ENCODE assay signal across 21 cellular contexts in the genomic region with DNA sequence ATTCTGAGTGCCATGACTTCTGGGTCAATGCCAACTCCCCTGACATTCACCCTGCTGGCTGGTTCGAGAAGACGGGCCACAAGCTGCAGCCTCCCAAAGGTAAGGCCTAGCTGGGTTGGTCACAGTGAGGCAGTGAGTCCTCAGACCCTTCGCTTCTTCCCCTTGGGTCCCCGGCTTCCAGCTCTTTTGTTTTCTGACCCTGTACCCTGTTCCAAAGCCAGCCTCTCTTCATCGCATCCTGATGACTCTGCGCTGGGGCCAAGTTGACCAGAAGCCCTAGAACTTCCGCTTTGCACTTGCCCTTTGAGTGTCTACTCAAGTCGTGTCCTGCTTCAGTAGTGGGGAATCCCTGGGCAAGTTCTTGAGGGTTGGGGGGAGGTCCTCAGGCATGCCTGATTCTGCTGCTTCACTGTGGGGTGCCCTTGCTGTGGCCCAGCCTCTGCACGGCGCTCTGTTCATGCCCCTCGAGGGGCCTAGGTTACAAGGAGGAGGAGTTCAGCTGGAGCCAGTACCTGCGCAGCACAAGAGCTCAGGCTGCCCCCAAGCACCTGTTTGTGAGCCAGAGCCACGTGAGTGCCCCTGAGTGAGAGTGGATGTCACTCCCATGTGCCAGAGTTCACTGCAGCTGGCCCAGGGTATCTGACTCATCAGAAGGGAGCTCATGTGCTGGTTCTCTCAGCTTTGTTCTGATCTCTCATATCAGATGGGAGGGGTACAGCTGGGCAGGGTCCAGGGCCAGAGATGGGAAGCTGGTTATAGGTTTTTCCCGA. TPM values are rescaled to one million over a fixed set of nuclear protein-coding genes. Genes with fewer than 3 reads are reported as not detected.
DNase-seq lines count a peak whose midpoint lies in the region; ATAC-seq and TF ChIP-seq lines count a peak whose summit lies in the region.
"Had no signal": no experiment of that assay in that cellular context is flagged by ENCODE, and none has a peak within 500 bp of the region (broad histone marks: within the 10 kb centered on the region; RNA-seq: fewer than 3 reads in every experiment).

No MANE protein-coding gene starts in this region.

- H3K9me3 ChIP-seq in HCT116 (ENCODE audit: control insufficient read depth in 1 of 2, insufficient read depth in 1 of 2, low read depth in 1 of 2, low read length in 2 of 2): no peaks in the 10 kb centered on the region
- H3K9me3 ChIP-seq: gastroesophageal sphincter, suprapubic skin had no signal

- no peaks in the 10 kb centered on the region for H3K27me3 Mint-ChIP-seq in progenitor cell of endocrine pancreas
- H3K27me3 Mint-ChIP-seq: activated B cell treated with CpG ODN at 0.5 μM for 24 hours; activated naive CD8-positive, alpha-beta T cell treated with anti-CD3 and anti-CD28 coated beads for 36 hours; B cell; brain had no signal

- H3K27me3 ChIP-seq in HCT116 (ENCODE audit: insufficient read depth, low read length): no peaks in the 10 kb centered on the region
- H3K27me3 ChIP-seq in layer of hippocampus (ENCODE audit: control insufficient read depth, insufficient read depth, low read length): no peaks in the 10 kb centered on the region
- H3K27me3 ChIP-seq: gastroesophageal sphincter, suprapubic skin had no signal

- ATAC-seq in HCT116: peak; percentile 42; the same call in 1 of the 2 replicates
- ATAC-seq: gastroesophageal sphincter, left lobe of liver had no signal

- RAD21 ChIA-PET in HCT116 (lab: Charles Lee; ENCODE audit: low non-redundant PET in 1 of 2, low total read pairs in 2 of 2, uncharacterized antibody in 2 of 2, unreplicated experiment in 2 of 2): no interaction called here

- no peaks in the 10 kb centered on the region for H3K9me2 ChIP-seq in HCT116 (ENCODE audit: insufficient read depth)

- DNase-seq in HCT116 (ENCODE audit: low read depth, low spot score) (no peak), RPMI8226 (peak; percentile 57), progenitor cell of endocrine pancreas (ENCODE audit: low spot score, unreplicated experiment) (no peak), NCI-H2107 treated with DMSO at 0.1 percent for 48 hours (lab: John Stamatoyannopoulos, UW; ENCODE audit: unreplicated experiment) (no peak), HuH-7.5 (ENCODE audit: low spot score) (no peak), NCI-H1092 treated with DMSO at 0.1 percent for 48 hours (lab: John Stamatoyannopoulos, UW) (no peak), SKM-1 (lab: John Stamatoyannopoulos, UW; ENCODE audit: unreplicated experiment) (no peak)
- DNase-seq: activated B cell treated with CpG ODN at 0.5 μM for 24 hours; activated naive CD8-positive, alpha-beta T cell treated with anti-CD3 and anti-CD28 coated beads for 36 hours; NCI-H345; stimulated activated CD4-positive, alpha-beta T cell treated with anti-CD3 and anti-CD28 coated beads, Interleukin-4, amount 100 ng/mL, for 24 hours; T-helper 2 cell had no signal

- H3K36me3 ChIP-seq in HCT116 (ENCODE audit: control insufficient read depth in 1 of 2, insufficient read depth in 2 of 2, low read length in 2 of 2): peaks cover 0 to 4% of the 10 kb centered on the region in 2 experiments; a peak in 1 of 4 replicates

- no peaks in the 10 kb centered on the region for H4K20me1 ChIP-seq in HCT116 (ENCODE audit: insufficient read depth)

- TF ChIP-seq RAD21 in HCT116 (IDR thresholded peaks at IDR 0.05; ENCODE audit: low read depth): no peak

- CTCF ChIA-PET in HCT116 (lab: Charles Lee): interaction anchor here (1.9 to 2.9 kb wide), 2 partner anchors 8 to 16 kb away, joined by 4 to 9 read pairs; no protein-coding TSS in a partner anchor

- H3K4me3 Mint-ChIP-seq in progenitor cell of endocrine pancreas (ENCODE audit: low read depth): no peak overlapping the region
- H3K4me3 Mint-ChIP-seq: activated B cell treated with CpG ODN at 0.5 μM for 24 hours; activated naive CD8-positive, alpha-beta T cell treated with anti-CD3 and anti-CD28 coated beads for 36 hours; B cell; brain had no signal

- no peak overlapping the region for H3K4me2 ChIP-seq in HCT116 (ENCODE audit: low read length)
- H3K4me2 ChIP-seq: smooth muscle cell had no signal

- no peak overlapping the region for H3K9ac ChIP-seq in HCT116 (ENCODE audit: low read length)
- H3K9ac ChIP-seq: parathyroid adenoma had no signal

- intact Hi-C loops in HCT116 (cut with micrococcal nuclease): loop anchor here (10.0 kb wide), 1 partner anchor 664 kb away; no protein-coding TSS in a partner anchor

- no peaks in the 10 kb centered on the region for H3K36me3 Mint-ChIP-seq in progenitor cell of endocrine pancreas (ENCODE audit: insufficient read depth)

- no peaks in the 10 kb centered on the region for H3K4me1 Mint-ChIP-seq in progenitor cell of endocrine pancreas (ENCODE audit: low read depth)
- H3K4me1 Mint-ChIP-seq: activated B cell treated with CpG ODN at 0.5 μM for 24 hours; activated naive CD8-positive, alpha-beta T cell treated with anti-CD3 and anti-CD28 coated beads for 36 hours; B cell; brain had no signal

- POLR2A ChIA-PET in HCT116 (lab: Charles Lee): no interaction called here

- H3K79me2 ChIP-seq in HCT116 (ENCODE audit: insufficient read depth, low read length): no peaks in the 10 kb centered on the region
- H3K79me2 ChIP-seq: parathyroid adenoma had no signal

- H3K4me1 ChIP-seq in HCT116 (ENCODE audit: control insufficient read depth in 1 of 2, insufficient read depth in 2 of 2, low read length in 2 of 2): no peaks in the 10 kb centered on the region
- H3K4me1 ChIP-seq: gastroesophageal sphincter, parathyroid adenoma, suprapubic skin had no signal

- H3K27ac ChIP-seq in HCT116 (ENCODE audit: low read depth, low read length) (no peak overlapping the region), layer of hippocampus (ENCODE audit: low read depth, low read length) (peak overlapping the region; percentile 35)
- H3K27ac ChIP-seq: epithelial cell of prostate, gastroesophageal sphincter, parathyroid adenoma, suprapubic skin had no signal

- TF ChIP-seq CTCF in HCT116 (IDR thresholded peaks at IDR 0.05 in 2 of 3, conservative IDR thresholded peaks at IDR 0.05 in 1 of 3; ENCODE audit: borderline replicate concordance in 1 of 3, insufficient read depth in 1 of 3, low read depth in 2 of 3, low read length in 2 of 3) (no peak), progenitor cell of endocrine pancreas (IDR thresholded peaks at IDR 0.05; ENCODE audit: unreplicated experiment) (no peak)

- H3K4me3 ChIP-seq in HCT116 (replicated peaks in 1 of 2; ENCODE audit: low read depth in 1 of 2, low read length in 2 of 2): no peak overlapping the region
- H3K4me3 ChIP-seq: gastroesophageal sphincter, smooth muscle cell, suprapubic skin had no signal

- no peak for TF ChIP-seq POLR2A in HCT116 (IDR thresholded peaks at IDR 0.05; ENCODE audit: borderline replicate concordance, extremely low read depth, insufficient read depth, insufficient read length)

- no peak overlapping the region for H2AFZ ChIP-seq in HCT116 (ENCODE audit: low read depth, low read length, poor library complexity, severe bottlenecking)
- H2AFZ ChIP-seq: parathyroid adenoma had no signal

- H3K27ac Mint-ChIP-seq in progenitor cell of endocrine pancreas: peak overlapping the region; percentile 41
- H3K27ac Mint-ChIP-seq: activated B cell treated with CpG ODN at 0.5 μM for 24 hours; activated naive CD8-positive, alpha-beta T cell treated with anti-CD3 and anti-CD28 coated beads for 36 hours; B cell had no signal

- no TSS peak for BruUV-seq in HCT116 (replicated peaks; lab: Mats Ljungman, UMichigan)

- H3K9me3 Mint-ChIP-seq in progenitor cell of endocrine pancreas (ENCODE audit: low read depth): no peaks in the 10 kb centered on the region
- H3K9me3 Mint-ChIP-seq: activated B cell treated with CpG ODN at 0.5 μM for 24 hours; activated naive CD8-positive, alpha-beta T cell treated with anti-CD3 and anti-CD28 coated beads for 36 hours had no signal

TF ChIP-seq in HCT116, 20 proteins besides CTCF, POLR2A, EP300 and RAD21 (continues in another document):
- TF ChIP-seq EZH2 (IDR thresholded peaks at IDR 0.05) (no peak), JUND (IDR thresholded peaks at IDR 0.05) (no peak), ATF3 (IDR thresholded peaks at IDR 0.05) (no peak), ZFX (IDR thresholded peaks at IDR 0.05) (no peak), CEBPB (IDR thresholded peaks at IDR 0.05; ENCODE audit: low read depth) (no peak), REST (IDR thresholded peaks at IDR 0.05; ENCODE audit: low read depth) (no peak), EGR1 (IDR thresholded peaks at IDR 0.05; ENCODE audit: low read depth) (no peak), ELF1 (IDR thresholded peaks at IDR 0.05; ENCODE audit: borderline replicate concordance, low read depth) (no peak), POLR2AphosphoS5 (IDR thresholded peaks at IDR 0.05; ENCODE audit: low read depth, low read length) (no peak)

RNA-seq across cellular contexts. Expression of gene L3MBTL1, which starts 23.0 kb away (rescaled TPM):
- total RNA-seq in HCT116 (2021; ENCODE audit: unreplicated experiment) (21.6 TPM), progenitor cell of endocrine pancreas (42.8 and 45.7 TPM in 2 replicates)
- polyA plus RNA-seq in HCT116 (2012): 5.6 and 7.1 TPM in 2 replicates

RNA-seq across cellular contexts. Expression of gene SGK2, which starts 28.3 kb away (rescaled TPM):
- total RNA-seq in HCT116 (2021; ENCODE audit: unreplicated experiment) (2.3 TPM), progenitor cell of endocrine pancreas (8.7 and 8.9 TPM in 2 replicates)
- polyA plus RNA-seq in HCT116 (2012): 2.2 TPM in 2 replicates
